Comparison of ENCODE assay signal across 1 cellular context in the genomic region with DNA sequence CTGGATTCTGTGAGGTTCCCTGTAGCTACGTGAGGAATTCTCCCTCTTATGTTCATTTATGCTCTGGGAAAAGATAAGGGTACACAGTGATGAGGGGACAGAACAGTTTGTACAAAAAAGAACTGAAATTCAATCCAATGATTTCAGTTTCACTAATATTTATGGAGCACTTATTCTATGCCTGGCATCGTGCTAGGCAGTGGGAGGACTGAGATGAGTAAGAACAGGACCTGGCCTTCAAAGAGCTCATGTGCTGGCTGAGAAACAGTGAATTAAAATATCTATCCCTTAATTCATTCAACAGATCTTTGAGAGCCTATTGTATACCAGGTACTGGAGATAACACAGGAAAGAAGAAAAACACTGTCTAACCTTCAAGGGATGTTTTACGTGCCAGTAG.
TF ChIP-seq lines count a peak whose summit lies in the region.

No MANE protein-coding gene starts in this region.

TF ChIP-seq in GM23338, 12 proteins besides CTCF, POLR2A, EP300 and RAD21 (continued from another document):
- TF ChIP-seq, protein P1, sequence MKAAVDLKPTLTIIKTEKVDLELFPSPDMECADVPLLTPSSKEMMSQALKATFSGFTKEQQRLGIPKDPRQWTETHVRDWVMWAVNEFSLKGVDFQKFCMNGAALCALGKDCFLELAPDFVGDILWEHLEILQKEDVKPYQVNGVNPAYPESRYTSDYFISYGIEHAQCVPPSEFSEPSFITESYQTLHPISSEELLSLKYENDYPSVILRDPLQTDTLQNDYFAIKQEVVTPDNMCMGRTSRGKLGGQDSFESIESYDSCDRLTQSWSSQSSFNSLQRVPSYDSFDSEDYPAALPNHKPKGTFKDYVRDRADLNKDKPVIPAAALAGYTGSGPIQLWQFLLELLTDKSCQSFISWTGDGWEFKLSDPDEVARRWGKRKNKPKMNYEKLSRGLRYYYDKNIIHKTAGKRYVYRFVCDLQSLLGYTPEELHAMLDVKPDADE (IDR thresholded peaks at IDR 0.05): no peak
- TF ChIP-seq ZNF331 (CRISPR knock-in tag; IDR thresholded peaks at IDR 0.05; ENCODE audit: low read depth) (no peak), EZH2 (IDR thresholded peaks at IDR 0.05; ENCODE audit: low read depth, unreplicated experiment) (no peak), NANOG (IDR thresholded peaks at IDR 0.05; ENCODE audit: borderline replicate concordance) (no peak), CREB1 (CRISPR knock-in tag; IDR thresholded peaks at IDR 0.05; ENCODE audit: low read depth) (no peak), ZNF114 (CRISPR knock-in tag; IDR thresholded peaks at IDR 0.05) (no peak), STAT1 (IDR thresholded peaks at IDR 0.05; ENCODE audit: unreplicated experiment) (no peak), EZH2phosphoT487 (IDR thresholded peaks at IDR 0.05; ENCODE audit: unreplicated experiment) (no peak), JUNB (IDR thresholded peaks at IDR 0.05; ENCODE audit: unreplicated experiment) (no peak), POLR2AphosphoS5 (IDR thresholded peaks at IDR 0.05; ENCODE audit: low read depth) (no peak)
- TF ChIP-seq, protein P2, sequence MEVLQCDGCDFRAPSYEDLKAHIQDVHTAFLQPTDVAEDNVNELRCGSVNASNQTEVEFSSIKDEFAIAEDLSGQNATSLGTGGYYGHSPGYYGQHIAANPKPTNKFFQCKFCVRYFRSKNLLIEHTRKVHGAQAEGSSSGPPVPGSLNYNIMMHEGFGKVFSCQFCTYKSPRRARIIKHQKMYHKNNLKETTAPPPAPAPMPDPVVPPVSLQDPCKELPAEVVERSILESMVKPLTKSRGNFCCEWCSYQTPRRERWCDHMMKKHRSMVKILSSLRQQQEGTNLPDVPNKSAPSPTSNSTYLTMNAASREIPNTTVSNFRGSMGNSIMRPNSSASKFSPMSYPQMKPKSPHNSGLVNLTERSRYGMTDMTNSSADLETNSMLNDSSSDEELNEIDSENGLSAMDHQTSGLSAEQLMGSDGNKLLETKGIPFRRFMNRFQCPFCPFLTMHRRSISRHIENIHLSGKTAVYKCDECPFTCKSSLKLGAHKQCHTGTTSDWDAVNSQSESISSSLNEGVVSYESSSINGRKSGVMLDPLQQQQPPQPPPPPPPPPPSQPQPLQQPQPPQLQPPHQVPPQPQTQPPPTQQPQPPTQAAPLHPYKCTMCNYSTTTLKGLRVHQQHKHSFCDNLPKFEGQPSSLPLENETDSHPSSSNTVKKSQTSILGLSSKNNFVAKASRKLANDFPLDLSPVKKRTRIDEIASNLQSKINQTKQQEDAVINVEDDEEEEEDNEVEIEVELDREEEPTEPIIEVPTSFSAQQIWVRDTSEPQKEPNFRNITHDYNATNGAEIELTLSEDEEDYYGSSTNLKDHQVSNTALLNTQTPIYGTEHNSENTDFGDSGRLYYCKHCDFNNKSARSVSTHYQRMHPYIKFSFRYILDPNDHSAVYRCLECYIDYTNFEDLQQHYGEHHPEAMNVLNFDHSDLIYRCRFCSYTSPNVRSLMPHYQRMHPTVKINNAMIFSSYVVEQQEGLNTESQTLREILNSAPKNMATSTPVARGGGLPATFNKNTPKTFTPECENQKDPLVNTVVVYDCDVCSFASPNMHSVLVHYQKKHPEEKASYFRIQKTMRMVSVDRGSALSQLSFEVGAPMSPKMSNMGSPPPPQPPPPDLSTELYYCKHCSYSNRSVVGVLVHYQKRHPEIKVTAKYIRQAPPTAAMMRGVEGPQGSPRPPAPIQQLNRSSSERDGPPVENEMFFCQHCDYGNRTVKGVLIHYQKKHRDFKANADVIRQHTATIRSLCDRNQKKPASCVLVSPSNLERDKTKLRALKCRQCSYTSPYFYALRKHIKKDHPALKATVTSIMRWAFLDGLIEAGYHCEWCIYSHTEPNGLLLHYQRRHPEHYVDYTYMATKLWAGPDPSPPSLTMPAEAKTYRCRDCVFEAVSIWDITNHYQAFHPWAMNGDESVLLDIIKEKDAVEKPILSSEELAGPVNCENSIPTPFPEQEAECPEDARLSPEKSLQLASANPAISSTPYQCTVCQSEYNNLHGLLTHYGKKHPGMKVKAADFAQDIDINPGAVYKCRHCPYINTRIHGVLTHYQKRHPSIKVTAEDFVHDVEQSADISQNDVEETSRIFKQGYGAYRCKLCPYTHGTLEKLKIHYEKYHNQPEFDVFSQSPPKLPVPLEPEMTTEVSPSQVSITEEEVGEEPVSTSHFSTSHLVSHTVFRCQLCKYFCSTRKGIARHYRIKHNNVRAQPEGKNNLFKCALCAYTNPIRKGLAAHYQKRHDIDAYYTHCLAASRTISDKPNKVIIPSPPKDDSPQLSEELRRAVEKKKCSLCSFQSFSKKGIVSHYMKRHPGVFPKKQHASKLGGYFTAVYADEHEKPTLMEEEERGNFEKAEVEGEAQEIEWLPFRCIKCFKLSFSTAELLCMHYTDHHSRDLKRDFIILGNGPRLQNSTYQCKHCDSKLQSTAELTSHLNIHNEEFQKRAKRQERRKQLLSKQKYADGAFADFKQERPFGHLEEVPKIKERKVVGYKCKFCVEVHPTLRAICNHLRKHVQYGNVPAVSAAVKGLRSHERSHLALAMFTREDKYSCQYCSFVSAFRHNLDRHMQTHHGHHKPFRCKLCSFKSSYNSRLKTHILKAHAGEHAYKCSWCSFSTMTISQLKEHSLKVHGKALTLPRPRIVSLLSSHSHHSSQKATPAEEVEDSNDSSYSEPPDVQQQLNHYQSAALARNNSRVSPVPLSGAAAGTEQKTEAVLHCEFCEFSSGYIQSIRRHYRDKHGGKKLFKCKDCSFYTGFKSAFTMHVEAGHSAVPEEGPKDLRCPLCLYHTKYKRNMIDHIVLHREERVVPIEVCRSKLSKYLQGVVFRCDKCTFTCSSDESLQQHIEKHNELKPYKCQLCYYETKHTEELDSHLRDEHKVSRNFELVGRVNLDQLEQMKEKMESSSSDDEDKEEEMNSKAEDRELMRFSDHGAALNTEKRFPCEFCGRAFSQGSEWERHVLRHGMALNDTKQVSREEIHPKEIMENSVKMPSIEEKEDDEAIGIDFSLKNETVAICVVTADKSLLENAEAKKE (CRISPR knock-in tag; IDR thresholded peaks at IDR 0.05): no peak
